In genomic region chr7:99551329-99551728, GRCh38 we compare ENCODE assay signal across 8 cellular contexts. TPM values are rescaled to one million over a fixed set of nuclear protein-coding genes. Genes with fewer than 3 reads are reported as not detected.
DNase-seq lines count a peak whose midpoint lies in the region; ATAC-seq and TF ChIP-seq lines count a peak whose summit lies in the region.

No MANE protein-coding gene starts in this region.

- no peaks in the 10 kb centered on the region for H3K27me3 Mint-ChIP-seq in activated T-cell treated with anti-CD3 and anti-CD28 coated beads, Interleukin-2, amount 50 U/mL, for 24 hours

- intact Hi-C loops in left colon (cut with DNase I, micrococcal nuclease), result no loop called here

- ATAC-seq in left colon (peak; percentile 31), HG03097 (IDR thresholded peaks at IDR 0.05; ENCODE audit: low FRiP score, unreplicated experiment) (no peak)

- H3K4me1 ChIP-seq in thymus (ENCODE audit: control insufficient read depth, insufficient read depth, low read length), result peaks cover 11% of the 10 kb centered on the region

- 19% methylated on average over 15 of the region's 15 CpGs for WGBS in thymus

- no peak for DNase-seq in activated T-cell treated with anti-CD3 and anti-CD28 coated beads, Interleukin-2, amount 50 U/mL, for 24 hours
- DNase-seq in activated T-cell treated with anti-CD3 and anti-CD28 coated beads for 4 hours (no peak), astrocyte of the hippocampus (ENCODE audit: low read depth, low spot score) (peak; percentile 28), left colon (peak in 1 of 2 donors; percentile 9), GM13977 (ENCODE audit: low spot score) (no peak), medulla oblongata (ENCODE audit: extremely low spot score) (no peak)

- H3K27me3 ChIP-seq in thymus (ENCODE audit: control insufficient read depth, insufficient read depth), result no peaks in the 10 kb centered on the region

- H3K36me3 Mint-ChIP-seq in activated T-cell treated with anti-CD3 and anti-CD28 coated beads, Interleukin-2, amount 50 U/mL, for 24 hours (ENCODE audit: low read depth), result peaks cover 79% of the 10 kb centered on the region

- in situ Hi-C loops in GM13977 (cut with MboI; ENCODE audit: low pct_unique_long_range_greater_than_20kb, low sequenced_read_pairs, unreplicated experiment), result no loop called here

- TF ChIP-seq CTCF in GM13977 (IDR thresholded peaks at IDR 0.05; ENCODE audit: extremely low read depth, insufficient read depth, missing control alignments), result no peak

- H3K4me3 Mint-ChIP-seq in activated T-cell treated with anti-CD3 and anti-CD28 coated beads, Interleukin-2, amount 50 U/mL, for 24 hours, result peak overlapping the region; percentile 94

- peak overlapping the region; percentile 79 for H3K27ac Mint-ChIP-seq in activated T-cell treated with anti-CD3 and anti-CD28 coated beads, Interleukin-2, amount 50 U/mL, for 24 hours

- peak overlapping the region; percentile 99 for H3K4me3 ChIP-seq in thymus (ENCODE audit: low read length)

- peak overlapping the region; percentile 81 for H3K27ac ChIP-seq in thymus (ENCODE audit: low read depth)

- H3K4me1 Mint-ChIP-seq in activated T-cell treated with anti-CD3 and anti-CD28 coated beads, Interleukin-2, amount 50 U/mL, for 24 hours (ENCODE audit: low read depth), result peaks cover 35% of the 10 kb centered on the region

- H3K36me3 ChIP-seq in thymus (ENCODE audit: control insufficient read depth, insufficient read depth), result peaks cover 13% of the 10 kb centered on the region

- peaks cover 4% of the 10 kb centered on the region for H3K9me3 Mint-ChIP-seq in activated T-cell treated with anti-CD3 and anti-CD28 coated beads, Interleukin-2, amount 50 U/mL, for 24 hours

- H3K9me3 ChIP-seq in thymus (ENCODE audit: control insufficient read depth), result no peaks in the 10 kb centered on the region

RNA-seq across cellular contexts. Expression of gene FAM200A, which starts 0.6 kb away (rescaled TPM):
- 1 to 10 TPM; 3.7 to 4.0 TPM for total RNA-seq in left colon
- 11.2 TPM for polyA plus RNA-seq in thymus

RNA-seq across cellular contexts. Expression of gene ZNF655, which starts 7.1 kb away (rescaled TPM):
- 10 to 100 TPM; 69.9 to 71.7 TPM for total RNA-seq in left colon
- polyA plus RNA-seq in thymus, result 117 TPM

RNA-seq across cellular contexts. Expression of gene TMEM225B, which starts 46.7 kb away (rescaled TPM):
- under 1 TPM in 1 of 2 donors, not detected in 1; 0.45 TPM for total RNA-seq in left colon
- polyA plus RNA-seq in thymus, result 2.8 TPM

RNA-seq across cellular contexts. Expression of gene ZKSCAN5, which starts 46.9 kb away (rescaled TPM):
- total RNA-seq in left colon, result 1 to 10 TPM; 5.2 to 5.9 TPM
- 5.7 TPM for polyA plus RNA-seq in thymus

RNA-seq across cellular contexts. Expression of gene ZNF394, which starts 51.2 kb away (rescaled TPM):
- 10 to 100 TPM; 32.0 to 37.2 TPM for total RNA-seq in left colon
- 41.3 TPM for polyA plus RNA-seq in thymus
